In the genomic region with DNA sequence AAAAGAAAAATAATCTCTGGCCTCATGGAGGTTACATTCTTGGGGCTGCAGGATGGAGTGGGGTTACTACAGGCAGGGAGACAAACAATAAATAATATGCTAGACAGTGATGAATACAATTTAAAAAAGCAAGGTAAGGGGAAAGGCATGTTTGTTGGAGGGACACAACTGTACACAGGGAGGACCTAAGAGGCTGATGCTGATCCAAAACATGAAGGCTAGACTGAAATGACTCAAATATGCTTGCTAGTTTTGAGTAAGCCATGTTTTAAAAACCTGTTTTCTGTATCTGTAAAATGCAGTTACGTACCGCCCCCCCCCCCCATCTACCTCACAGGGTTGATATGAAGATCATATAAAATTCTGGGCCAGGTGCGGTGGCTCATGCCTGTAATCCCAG, we compare ENCODE assay signal across 18 cellular contexts.
"Had no signal": no experiment of that assay in that cellular context is flagged by ENCODE, and none has a peak within 500 bp of the region (broad histone marks: within the 10 kb centered on the region; RNA-seq: fewer than 3 reads in every experiment).

No MANE protein-coding gene starts in this region.

- H3K36me3 ChIP-seq: uterus had no signal

- H3K27ac ChIP-seq: body of pancreas, dorsolateral prefrontal cortex, neural progenitor cell, SJCRH30, suprapubic skin, transverse colon, uterus had no signal

- H3K4me3 ChIP-seq: body of pancreas, dorsolateral prefrontal cortex, neural progenitor cell, SJCRH30, suprapubic skin, transverse colon, uterus had no signal

- H3K9me3 ChIP-seq: body of pancreas, SJCRH30, suprapubic skin, transverse colon, uterus had no signal

- DNase-seq: activated CD4-positive, alpha-beta T cell treated with anti-CD3 and anti-CD28 coated beads, Interleukin-2, amount 50 U/mL, for 48 hours; body of pancreas; central memory CD4-positive, alpha-beta T cell; dorsolateral prefrontal cortex; erythroblast; foreskin melanocyte; left ventricle myocardium superior; SJCRH30; stimulated activated CD4-positive, alpha-beta T cell treated with anti-CD3 and anti-CD28 coated beads, Interleukin-12 subunit alpha, Interleukin-12 subunit beta, amount 100 ng/mL, for 4 hours; stimulated activated CD4-positive, alpha-beta T cell treated with anti-CD3 and anti-CD28 coated beads, Interleukin-1b, Interleukin-23, amount 100 ng/mL, for 48 hours; stimulated activated naive CD8-positive, alpha-beta T cell treated with anti-CD3 and anti-CD28 coated beads, Interleukin-15, amount 100 ng/mL, for 72 hours; transverse colon; uterus had no signal

- H3K4me3 Mint-ChIP-seq: neural progenitor cell; stimulated activated naive CD8-positive, alpha-beta T cell treated with anti-CD3 and anti-CD28 coated beads, Interleukin-15, amount 100 ng/mL, for 72 hours; T-helper 1 cell treated with Interleukin-12 subunit alpha and Interleukin-12 subunit beta and Interleukin-4 antibody, amounts not matched to agents 30 μg/mL and 1 μg/mL, for 36 hours had no signal

- H3K4me1 Mint-ChIP-seq: neural progenitor cell; stimulated activated naive CD8-positive, alpha-beta T cell treated with anti-CD3 and anti-CD28 coated beads, Interleukin-15, amount 100 ng/mL, for 72 hours had no signal

- H3K9me3 Mint-ChIP-seq: neural progenitor cell; stimulated activated naive CD8-positive, alpha-beta T cell treated with anti-CD3 and anti-CD28 coated beads, Interleukin-15, amount 100 ng/mL, for 72 hours; T-helper 1 cell treated with Interleukin-12 subunit alpha and Interleukin-12 subunit beta and Interleukin-4 antibody, amounts not matched to agents 30 μg/mL and 1 μg/mL, for 36 hours had no signal

- H3K4me1 ChIP-seq: body of pancreas, SJCRH30, suprapubic skin, transverse colon, uterus had no signal

- H3K27me3 ChIP-seq: body of pancreas, dorsolateral prefrontal cortex, neural progenitor cell, SJCRH30, suprapubic skin, transverse colon, uterus had no signal

- H3K27me3 Mint-ChIP-seq: progenitor cell of endocrine pancreas; stimulated activated naive CD8-positive, alpha-beta T cell treated with anti-CD3 and anti-CD28 coated beads, Interleukin-15, amount 100 ng/mL, for 72 hours had no signal

- H3K27ac Mint-ChIP-seq: neural progenitor cell; T-helper 1 cell treated with Interleukin-12 subunit alpha and Interleukin-12 subunit beta and Interleukin-4 antibody, amounts not matched to agents 30 μg/mL and 1 μg/mL, for 36 hours had no signal

- ATAC-seq: activated CD4-positive, CD25-positive, alpha-beta regulatory T cell treated with anti-CD3 and anti-CD28 coated beads, Interleukin-2, amount 50 U/mL, for 24 hours; body of pancreas; left ventricle myocardium superior; stimulated activated naive CD8-positive, alpha-beta T cell treated with anti-CD3 and anti-CD28 coated beads, Interleukin-15, amount 100 ng/mL, for 72 hours had no signal
